1 cellular context compared by ENCODE assay signal in the genomic region with DNA sequence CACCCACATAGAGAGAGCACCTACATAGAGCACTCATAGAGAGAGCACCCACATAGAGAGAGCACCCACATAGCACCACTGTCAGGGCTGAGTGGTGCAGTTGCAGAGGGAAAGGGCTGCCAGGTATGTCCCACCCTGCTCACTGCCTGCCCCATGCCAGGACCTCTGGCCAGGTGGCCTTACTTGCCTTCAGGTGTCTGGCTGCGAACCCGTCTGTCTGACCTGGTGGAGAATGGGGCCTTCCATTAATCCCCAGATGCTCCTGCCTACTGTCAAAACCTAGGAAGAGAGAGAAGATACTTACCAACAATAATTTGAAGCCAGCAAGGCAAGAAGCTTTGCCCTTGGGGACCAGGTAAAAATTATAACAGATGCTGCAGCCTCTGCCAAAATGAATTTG.
TF ChIP-seq lines count a peak whose summit lies in the region.

No MANE protein-coding gene starts in this region.

TF ChIP-seq in HEK293, 187 proteins besides CTCF, POLR2A, EP300 and RAD21 (continued from another document):
- TF ChIP-seq, protein P1, sequence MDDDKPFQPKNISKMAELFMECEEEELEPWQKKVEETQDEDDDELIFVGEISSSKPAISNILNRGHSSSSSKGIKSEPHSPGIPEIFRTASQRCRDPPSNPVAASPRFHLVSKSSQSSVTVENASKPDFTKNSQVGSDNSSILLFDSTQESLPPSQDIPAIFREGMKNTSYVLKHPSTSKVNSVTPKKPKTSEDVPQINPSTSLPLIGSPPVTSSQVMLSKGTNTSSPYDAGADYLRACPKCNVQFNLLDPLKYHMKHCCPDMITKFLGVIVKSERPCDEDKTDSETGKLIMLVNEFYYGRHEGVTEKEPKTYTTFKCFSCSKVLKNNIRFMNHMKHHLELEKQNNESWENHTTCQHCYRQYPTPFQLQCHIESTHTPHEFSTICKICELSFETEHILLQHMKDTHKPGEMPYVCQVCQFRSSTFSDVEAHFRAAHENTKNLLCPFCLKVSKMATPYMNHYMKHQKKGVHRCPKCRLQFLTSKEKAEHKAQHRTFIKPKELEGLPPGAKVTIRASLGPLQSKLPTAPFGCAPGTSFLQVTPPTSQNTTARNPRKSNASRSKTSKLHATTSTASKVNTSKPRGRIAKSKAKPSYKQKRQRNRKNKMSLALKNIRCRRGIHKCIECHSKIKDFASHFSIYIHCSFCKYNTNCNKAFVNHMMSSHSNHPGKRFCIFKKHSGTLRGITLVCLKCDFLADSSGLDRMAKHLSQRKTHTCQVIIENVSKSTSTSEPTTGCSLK (tag by site-specific recombination; IDR thresholded peaks at IDR 0.05): no peak
- TF ChIP-seq ZNF426 (tag by site-specific recombination; IDR thresholded peaks at IDR 0.05): no peak
